In the genomic region with DNA sequence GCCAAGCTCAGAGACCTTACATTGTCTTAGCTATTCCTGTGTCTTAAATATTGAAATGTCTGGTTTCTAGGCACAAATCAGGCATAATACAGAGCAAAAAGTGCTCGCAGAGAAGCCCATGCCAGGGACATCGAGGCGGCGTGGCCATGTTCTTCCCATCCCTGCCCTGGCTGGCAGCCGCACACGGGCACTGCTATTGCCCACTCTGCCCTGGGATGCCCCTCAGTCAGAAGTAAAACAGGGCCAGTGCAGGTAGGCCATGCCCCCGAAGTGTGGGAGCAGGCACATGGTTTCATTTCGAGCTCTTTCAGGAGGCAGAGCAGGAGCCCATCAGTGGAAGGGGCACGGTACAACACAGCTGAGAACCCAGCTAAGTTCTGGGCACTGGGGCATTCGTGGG, we compare ENCODE assay signal across 19 cellular contexts.
"Had no signal": no experiment of that assay in that cellular context is flagged by ENCODE, and none has a peak within 500 bp of the region (broad histone marks: within the 10 kb centered on the region; RNA-seq: fewer than 3 reads in every experiment).

No MANE protein-coding gene starts in this region.

- H3K4me2 ChIP-seq: SK-N-SH had no signal

- H3K4me3 ChIP-seq: MG63 had no signal

- H3K9me3 ChIP-seq: MG63, SK-N-SH had no signal

- H3K27me3 ChIP-seq: MG63 had no signal

- H3K9ac ChIP-seq: SK-N-SH had no signal

- H3K36me3 ChIP-seq: MG63 had no signal

- DNase-seq: Karpas-422, KG1, MG63, NCI-H1092, NCI-H1105 treated with DMSO at 0.1 percent for 48 hours, NCI-H1417 treated with DMSO at 0.1 percent for 48 hours, NCI-H146, NCI-H1694 treated with DMSO at 0.1 percent for 48 hours, NCI-H1930, NCI-H2081, NCI-H2107, NCI-H2227 treated with DMSO at 0.1 percent for 48 hours, NCI-H524 treated with DMSO at 0.1 percent for 48 hours, NCI-H69, NCI-H774, RPMI8226, SHP77, SK-N-SH, SW 1271 had no signal
